ENCODE assay signal across 20 cellular contexts in genomic region chr11:131770801-131771200, GRCh38.
DNase-seq lines count a peak whose midpoint lies in the region; ATAC-seq and TF ChIP-seq lines count a peak whose summit lies in the region.
"Had no signal": no experiment of that assay in that cellular context is flagged by ENCODE, and none has a peak within 500 bp of the region (broad histone marks: within the 10 kb centered on the region; RNA-seq: fewer than 3 reads in every experiment).

No MANE protein-coding gene starts in this region.

- WGBS in IMR-90 (ENCODE audit: extremely low coverage in 2 of 2, insufficient read length in 1 of 2), 2 experiments = 43% methylated on average over 1 of the region's 5 CpGs; no CpG with 5 or more reads in 1 of the 2 experiments

- peak overlapping the region; percentile 34 for H2AFZ ChIP-seq in IMR-90 (replicated peaks; ENCODE audit: low read length, poor library complexity)
- H2AFZ ChIP-seq: GM23338 had no signal

- no peaks in the 10 kb centered on the region for H3K4me1 Mint-ChIP-seq in activated naive CD8-positive, alpha-beta T cell treated with anti-CD3 and anti-CD28 coated beads for 36 hours

- H2BK5ac ChIP-seq in IMR-90 (ENCODE audit: low read depth, low read length, poor library complexity, severe bottlenecking) = no peak overlapping the region

- H2BK20ac ChIP-seq in IMR-90 (ENCODE audit: low read depth, low read length) = no peak overlapping the region; the same call in 1 of the 2 replicates

- H4K5ac ChIP-seq in IMR-90 (ENCODE audit: low read depth, low read length) = no peak overlapping the region

- H3K4me2 ChIP-seq in IMR-90 (ENCODE audit: low read depth, low read length) = peak overlapping the region; percentile 52; the same call in 1 of the 2 replicates
- H3K4me2 ChIP-seq: GM23338, KMS-11 had no signal

- in situ Hi-C loops in IMR-90 (cut with MboI; ENCODE audit: low sequenced_read_pairs) = no loop called here

- no peaks in the 10 kb centered on the region for H3K9me3 ChIP-seq in IMR-90 (ENCODE audit: control insufficient read depth, insufficient read depth, low read length)

- intact Hi-C loops in IMR-90 (cut with micrococcal nuclease) = no loop called here

- peaks cover 2% of the 10 kb centered on the region; the same call in 1 of the 2 replicates for H3K4me1 ChIP-seq in IMR-90 (ENCODE audit: control insufficient read depth, insufficient read depth, low read length)

- no peaks in the 10 kb centered on the region for H3K36me3 Mint-ChIP-seq in activated naive CD8-positive, alpha-beta T cell treated with anti-CD3 and anti-CD28 coated beads for 36 hours
- H3K36me3 Mint-ChIP-seq: CD14-positive monocyte had no signal

- no peak for TF ChIP-seq POLR2A in IMR-90 (IDR thresholded peaks at IDR 0.05; ENCODE audit: low read depth, low read length)

- no peak overlapping the region; the same call in 1 of the 2 replicates for H2BK120ac ChIP-seq in IMR-90 (ENCODE audit: low read depth, low read length)

- H2BK15ac ChIP-seq in IMR-90 (ENCODE audit: low read depth, low read length) = peak overlapping the region; percentile 3; the same call in 1 of the 3 replicates

- no peak for TF ChIP-seq RAD21 in IMR-90 (IDR thresholded peaks at IDR 0.05; ENCODE audit: low read length)

- 0 out of 2 replicates have a peak overlapping the region, but pooled peaks have one; percentile 37 for H3K18ac ChIP-seq in IMR-90 (ENCODE audit: low read depth, low read length)

- H3K27me3 Mint-ChIP-seq in activated naive CD8-positive, alpha-beta T cell treated with anti-CD3 and anti-CD28 coated beads for 36 hours = no peaks in the 10 kb centered on the region

- H3K56ac ChIP-seq in IMR-90 (ENCODE audit: extremely low read depth, insufficient read depth, low read length) = no peak overlapping the region

- no peak overlapping the region for H2AK5ac ChIP-seq in IMR-90 (ENCODE audit: low read depth, low read length)

- no peak overlapping the region for H3K4me3 ChIP-seq in IMR-90 (ENCODE audit: insufficient read depth, low read depth, low read length)
- H3K4me3 ChIP-seq in choroid plexus epithelial cell (ENCODE audit: low read depth, low read length) = no peak overlapping the region
- H3K4me3 ChIP-seq: GM23338 had no signal

- H3K9me1 ChIP-seq in IMR-90 (ENCODE audit: insufficient read depth, low read length) = peaks cover 3% of the 10 kb centered on the region

- no peak overlapping the region for H3K4me3 Mint-ChIP-seq in activated naive CD8-positive, alpha-beta T cell treated with anti-CD3 and anti-CD28 coated beads for 36 hours
- H3K4me3 Mint-ChIP-seq: CD14-positive monocyte, GM23338 had no signal

- H3K14ac ChIP-seq in IMR-90 (replicated peaks; ENCODE audit: low read depth, low read length) = 0 out of 2 replicates have a peak overlapping the region, but pooled peaks have one; percentile 8

- no peak overlapping the region for H3K9ac ChIP-seq in IMR-90 (ENCODE audit: low read depth, low read length)
- H3K9ac ChIP-seq: KMS-11 had no signal

- no peak overlapping the region for H2AK9ac ChIP-seq in IMR-90 (replicated peaks; ENCODE audit: low read depth, low read length, poor library complexity)

- POLR2A ChIA-PET in IMR-90 (lab: Charles Lee; ENCODE audit: unreplicated experiment) = no interaction called here

- H3K4ac ChIP-seq in IMR-90 (ENCODE audit: low read depth, low read length) = no peak overlapping the region

- no peak overlapping the region for H4K8ac ChIP-seq in IMR-90 (ENCODE audit: low read depth in 2 of 2, low read length in 2 of 2)

- no peaks in the 10 kb centered on the region for H3K9me3 Mint-ChIP-seq in activated naive CD8-positive, alpha-beta T cell treated with anti-CD3 and anti-CD28 coated beads for 36 hours
- H3K9me3 Mint-ChIP-seq: GM23338 had no signal

- dilution Hi-C loops in IMR-90 (cut with HindIII; ENCODE audit: low sequenced_read_pairs, unreplicated experiment) = no loop called here

- peaks cover 4% of the 10 kb centered on the region; the same call in 1 of the 2 replicates for H3K27me3 ChIP-seq in IMR-90 (ENCODE audit: control insufficient read depth, insufficient read depth, low read length)

- CTCF ChIA-PET in IMR-90 (lab: Yijun Ruan, JAX) = interaction anchor here (0.7 to 1.4 kb wide), 3 partner anchors 10 to 97 kb away, joined by 3 to 4 read pairs (median 3); no protein-coding TSS in a partner anchor

- H3K27ac ChIP-seq in IMR-90 (ENCODE audit: insufficient read depth, low read length) = no peak overlapping the region
- H3K27ac ChIP-seq: HL-60, KMS-11 had no signal

- no peaks in the 10 kb centered on the region for H4K20me1 ChIP-seq in IMR-90 (ENCODE audit: insufficient read depth, low read length)

- no peak overlapping the region for H4K91ac ChIP-seq in IMR-90 (ENCODE audit: insufficient read depth, low read depth, low read length)

- TF ChIP-seq CTCF in IMR-90 (conservative IDR thresholded peaks at IDR 0.05; ENCODE audit: low read depth, low read length) (no peak), choroid plexus epithelial cell (conservative IDR thresholded peaks at IDR 0.05; ENCODE audit: low read depth, low read length) (no peak)

- DNase-seq in AG20443 (ENCODE audit: low spot score) = peak; percentile 21
- peak; percentile 71 for DNase-seq in IMR-90
- DNase-seq in choroid plexus epithelial cell (ENCODE audit: low read depth) = peak; percentile 29
- peak; percentile 43 for DNase-seq in iris pigment epithelial cell (ENCODE audit: low read depth)
- no peak for DNase-seq in activated naive CD8-positive, alpha-beta T cell treated with anti-CD3 and anti-CD28 coated beads for 36 hours
- DNase-seq: COR-L47, DMS153, MM.1S, NCI-H1105, NCI-H1694 treated with DMSO at 0.1 percent for 48 hours, NCI-H345, Right ventricle myocardium superior had no signal

- H3K79me1 ChIP-seq in IMR-90 (ENCODE audit: low read depth in 1 of 2, low read length in 2 of 2) = no peaks in the 10 kb centered on the region

- no peak overlapping the region for H3K23ac ChIP-seq in IMR-90 (ENCODE audit: low read depth, low read length)

- peak; percentile 69 for ATAC-seq in IMR-90 (ENCODE audit: low read depth)
- ATAC-seq in GM18502 (IDR thresholded peaks at IDR 0.05; ENCODE audit: poor library complexity, unreplicated experiment) = no peak
- no peak for ATAC-seq in activated CD4-positive, CD25-positive, alpha-beta regulatory T cell treated with anti-CD3 and anti-CD28 coated beads, Interleukin-2, amount 50 U/mL, for 24 hours
- ATAC-seq in GM21360 (IDR thresholded peaks at IDR 0.05; ENCODE audit: unreplicated experiment) = no peak
- ATAC-seq: Panc1 had no signal

- BruUV-seq in IMR-90 (replicated peaks; lab: Mats Ljungman, UMichigan) = no TSS peak

- no peak overlapping the region for H3K27ac Mint-ChIP-seq in activated naive CD8-positive, alpha-beta T cell treated with anti-CD3 and anti-CD28 coated beads for 36 hours
- H3K27ac Mint-ChIP-seq: CD14-positive monocyte, GM23338 had no signal

- H3K36me3 ChIP-seq in IMR-90 (ENCODE audit: control insufficient read depth, insufficient read depth, low read length) = no peaks in the 10 kb centered on the region

TF ChIP-seq in IMR-90, 13 proteins besides CTCF, POLR2A, EP300 and RAD21:
- no peak for TF ChIP-seq SMC3 (IDR thresholded peaks at IDR 0.05; ENCODE audit: low read depth, low read length)
- TF ChIP-seq, protein P1, sequence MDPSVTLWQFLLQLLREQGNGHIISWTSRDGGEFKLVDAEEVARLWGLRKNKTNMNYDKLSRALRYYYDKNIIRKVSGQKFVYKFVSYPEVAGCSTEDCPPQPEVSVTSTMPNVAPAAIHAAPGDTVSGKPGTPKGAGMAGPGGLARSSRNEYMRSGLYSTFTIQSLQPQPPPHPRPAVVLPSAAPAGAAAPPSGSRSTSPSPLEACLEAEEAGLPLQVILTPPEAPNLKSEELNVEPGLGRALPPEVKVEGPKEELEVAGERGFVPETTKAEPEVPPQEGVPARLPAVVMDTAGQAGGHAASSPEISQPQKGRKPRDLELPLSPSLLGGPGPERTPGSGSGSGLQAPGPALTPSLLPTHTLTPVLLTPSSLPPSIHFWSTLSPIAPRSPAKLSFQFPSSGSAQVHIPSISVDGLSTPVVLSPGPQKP (IDR thresholded peaks at IDR 0.05; ENCODE audit: borderline replicate concordance, low read depth, low read length) = no peak
- TF ChIP-seq MAFK (IDR thresholded peaks at IDR 0.05; ENCODE audit: low read depth, low read length) = no peak
- TF ChIP-seq RCOR1 (IDR thresholded peaks at IDR 0.05; ENCODE audit: insufficient replicate concordance, low read length) = no peak
- no peak for TF ChIP-seq CEBPB (IDR thresholded peaks at IDR 0.05; ENCODE audit: low read depth, low read length)
- TF ChIP-seq BHLHE40 (IDR thresholded peaks at IDR 0.05; ENCODE audit: low read depth, low read length) = no peak
- no peak for TF ChIP-seq RFX5 (IDR thresholded peaks at IDR 0.05; ENCODE audit: low read depth, low read length)
- no peak for TF ChIP-seq MXI1 (IDR thresholded peaks at IDR 0.05; ENCODE audit: borderline replicate concordance, low read depth, low read length)
- no peak for TF ChIP-seq NFE2L2 (IDR thresholded peaks at IDR 0.05; ENCODE audit: low read depth, low read length)
- no peak for TF ChIP-seq FOS (IDR thresholded peaks at IDR 0.05; ENCODE audit: low read depth, low read length)
- TF ChIP-seq MAZ (IDR thresholded peaks at IDR 0.05; ENCODE audit: borderline replicate concordance, low read depth, low read length) = no peak
- TF ChIP-seq, protein P2, sequence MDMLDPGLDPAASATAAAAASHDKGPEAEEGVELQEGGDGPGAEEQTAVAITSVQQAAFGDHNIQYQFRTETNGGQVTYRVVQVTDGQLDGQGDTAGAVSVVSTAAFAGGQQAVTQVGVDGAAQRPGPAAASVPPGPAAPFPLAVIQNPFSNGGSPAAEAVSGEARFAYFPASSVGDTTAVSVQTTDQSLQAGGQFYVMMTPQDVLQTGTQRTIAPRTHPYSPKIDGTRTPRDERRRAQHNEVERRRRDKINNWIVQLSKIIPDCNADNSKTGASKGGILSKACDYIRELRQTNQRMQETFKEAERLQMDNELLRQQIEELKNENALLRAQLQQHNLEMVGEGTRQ (IDR thresholded peaks at IDR 0.05; ENCODE audit: low read depth, low read length) = no peak
- TF ChIP-seq CHD1 (IDR thresholded peaks at IDR 0.05; ENCODE audit: low read depth, low read length) = no peak
TF ChIP-seq in IMR-90: peak in this region for 0.
